11 cellular contexts compared by ENCODE assay signal in the genomic region with DNA sequence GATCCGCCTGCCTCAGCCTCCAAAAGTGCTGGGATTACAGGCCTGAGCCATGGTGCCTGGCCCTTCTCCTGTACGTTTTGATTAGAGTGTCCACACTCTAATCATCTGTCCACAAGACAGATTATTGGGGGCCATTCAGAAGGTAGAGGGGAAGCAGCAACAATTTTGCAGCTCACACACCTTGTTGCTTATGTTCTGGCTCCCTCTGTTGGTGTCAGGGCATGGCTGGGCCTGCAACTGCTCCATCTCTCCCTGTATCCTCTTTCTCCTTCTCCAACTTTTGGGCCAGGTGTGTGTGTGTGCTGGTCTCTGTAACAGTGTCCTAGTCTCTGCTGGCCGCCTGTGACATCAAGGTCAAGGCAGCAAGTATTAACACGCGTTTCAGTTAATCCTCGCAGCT.
DNase-seq lines count a peak whose midpoint lies in the region; FAIRE-seq and TF ChIP-seq lines count a peak whose summit lies in the region.
"Had no signal": no experiment of that assay in that cellular context is flagged by ENCODE, and none has a peak within 500 bp of the region (broad histone marks: within the 10 kb centered on the region; RNA-seq: fewer than 3 reads in every experiment).

No MANE protein-coding gene starts in this region.

- no peaks in the 10 kb centered on the region for H4K20me1 ChIP-seq in H1 (replicated peaks in 1 of 2; ENCODE audit: control insufficient read depth in 1 of 2, insufficient read depth in 2 of 2, low read length in 2 of 2)

- peak; percentile 6 for DNase-seq in activated naive CD4-positive, alpha-beta T cell treated with anti-CD3 and anti-CD28 coated beads for 36 hours
- DNase-seq in activated naive CD4-positive, alpha-beta T cell (lab: John Stamatoyannopoulos, UW): no peak
- peak; percentile 17 for DNase-seq in NB4 (ENCODE audit: low read depth)
- DNase-seq in H1 (ENCODE audit: low read depth in 1 of 2, low spot score in 2 of 2): no peak
- DNase-seq in testis: peak; percentile 24
- no peak for DNase-seq in stimulated activated CD4-positive, alpha-beta T cell treated with anti-CD3 and anti-CD28 coated beads, Interleukin-2, amount 100 ng/mL, for 48 hours
- DNase-seq in frontal cortex (ENCODE audit: low spot score in 2 of 2): no peak
- no peak for DNase-seq in activated CD4-positive, alpha-beta T cell treated with anti-CD3 and anti-CD28 coated beads, Interleukin-2, amount 50 U/mL, for 4 hours
- DNase-seq: activated CD4-positive, alpha-beta memory T cell treated with anti-CD3 and anti-CD28 coated beads, Interleukin-2, amount 10 ng/mL, durations not matched to agents 7 days and 5 days had no signal

- H2BK12ac ChIP-seq in H1 (ENCODE audit: low read depth, low read length): no peak overlapping the region

- no peaks in the 10 kb centered on the region for H3K27me3 Mint-ChIP-seq in activated naive CD4-positive, alpha-beta T cell treated with anti-CD3 and anti-CD28 coated beads for 36 hours (ENCODE audit: low read depth)
- H3K27me3 Mint-ChIP-seq: activated CD4-positive, alpha-beta memory T cell treated with anti-CD3 and anti-CD28 coated beads, Interleukin-2, amount 10 ng/mL, durations not matched to agents 7 days and 5 days had no signal

- H2BK5ac ChIP-seq in H1 (ENCODE audit: low read depth, low read length): no peak overlapping the region

- H3K14ac ChIP-seq in H1 (ENCODE audit: insufficient read length): no peak overlapping the region

- H3K4me1 Mint-ChIP-seq in activated naive CD4-positive, alpha-beta T cell treated with anti-CD3 and anti-CD28 coated beads for 36 hours (ENCODE audit: low read depth): no peaks in the 10 kb centered on the region
- H3K4me1 Mint-ChIP-seq: activated CD4-positive, alpha-beta memory T cell treated with anti-CD3 and anti-CD28 coated beads, Interleukin-2, amount 10 ng/mL, durations not matched to agents 7 days and 5 days had no signal

- no peaks in the 10 kb centered on the region for H3K79me1 ChIP-seq in H1 (ENCODE audit: low read depth, low read length)

- no peaks in the 10 kb centered on the region for H3K27me3 ChIP-seq in H1 (replicated peaks in 1 of 4; ENCODE audit: control insufficient read depth in 3 of 4, extremely low read depth in 1 of 4, insufficient read depth in 3 of 4, low read length in 3 of 4)
- no peaks in the 10 kb centered on the region for H3K27me3 ChIP-seq in testis
- H3K27me3 ChIP-seq: body of pancreas had no signal

- TF ChIP-seq CTCF in NB4 (IDR thresholded peaks at IDR 0.05; ENCODE audit: low read depth, low read length) (peak; percentile 33), H1 (IDR thresholded peaks at IDR 0.05; ENCODE audit: control extremely low read depth in 1 of 3, insufficient read depth in 1 of 3, low read depth in 1 of 3, low read length in 3 of 3) (peak; percentile 35 to 70 (median 59); a peak in 3 of 4 replicates), testis (IDR thresholded peaks at IDR 0.05) (peak in 1 of 3 experiments; percentile 26)

- H3K27ac ChIP-seq in H1 (ENCODE audit: low read depth, low read length): no peak overlapping the region
- no peak overlapping the region for H3K27ac ChIP-seq in testis
- H3K27ac ChIP-seq: body of pancreas had no signal

- H4K8ac ChIP-seq in H1 (ENCODE audit: extremely low read depth, insufficient read depth, low read length): no peak overlapping the region

- TF ChIP-seq EP300 in H1 (IDR thresholded peaks at IDR 0.05; ENCODE audit: borderline replicate concordance in 1 of 2, low read depth in 2 of 2, low read length in 2 of 2): no peak

- no peak overlapping the region for H3K4me3 Mint-ChIP-seq in activated naive CD4-positive, alpha-beta T cell treated with anti-CD3 and anti-CD28 coated beads for 36 hours
- H3K4me3 Mint-ChIP-seq: activated CD4-positive, alpha-beta memory T cell treated with anti-CD3 and anti-CD28 coated beads, Interleukin-2, amount 10 ng/mL, durations not matched to agents 7 days and 5 days had no signal

- H3K36me3 Mint-ChIP-seq in activated naive CD4-positive, alpha-beta T cell treated with anti-CD3 and anti-CD28 coated beads for 36 hours (ENCODE audit: low read depth): no peaks in the 10 kb centered on the region

- H2BK120ac ChIP-seq in H1 (replicated peaks; ENCODE audit: low read depth, low read length): no peak overlapping the region

- no peak overlapping the region for H2AFZ ChIP-seq in H1 (ENCODE audit: low read length)

- H3K36me3 ChIP-seq in H1 (ENCODE audit: control insufficient read depth in 2 of 4, insufficient read depth in 4 of 4, low read length in 3 of 4) (no peaks in the 10 kb centered on the region), testis (ENCODE audit: low read depth, missing control alignments) (no peaks in the 10 kb centered on the region)

- no peak overlapping the region for H3K27ac Mint-ChIP-seq in activated naive CD4-positive, alpha-beta T cell treated with anti-CD3 and anti-CD28 coated beads for 36 hours
- H3K27ac Mint-ChIP-seq: activated CD4-positive, alpha-beta memory T cell treated with anti-CD3 and anti-CD28 coated beads, Interleukin-2, amount 10 ng/mL, durations not matched to agents 7 days and 5 days had no signal

- H4K5ac ChIP-seq in H1 (ENCODE audit: insufficient read length, low read depth, low read length): no peak overlapping the region

- H2AK5ac ChIP-seq in H1 (ENCODE audit: low read depth, low read length): no peak overlapping the region

- H3K18ac ChIP-seq in H1 (ENCODE audit: extremely low read depth, low read length): no peak overlapping the region

- H3K9me3 ChIP-seq in H1 (ENCODE audit: insufficient read depth in 2 of 2, low read depth in 1 of 2, low read length in 1 of 2): no peaks in the 10 kb centered on the region
- no peaks in the 10 kb centered on the region for H3K9me3 ChIP-seq in testis
- H3K9me3 ChIP-seq: body of pancreas had no signal

- H3K79me2 ChIP-seq in H1 (ENCODE audit: control insufficient read depth in 1 of 2, insufficient read depth in 2 of 2, low read length in 2 of 2): no peaks in the 10 kb centered on the region

- no peak overlapping the region for H4K91ac ChIP-seq in H1 (replicated peaks; ENCODE audit: insufficient read length, low read length)

- H2BK20ac ChIP-seq in H1 (ENCODE audit: low read length): no peak overlapping the region

- POLR2A ChIA-PET in H1 (lab: Charles Lee; ENCODE audit: partially characterized antibody): no interaction called here

- WGBS in H1 (ENCODE audit: extremely low coverage in 1 of 2, insufficient coverage in 1 of 2, insufficient read length in 1 of 2, insufficient replicate concordance in 2 of 2, low coverage in 1 of 2, low lambda C conversion rate in 2 of 2, missing lambda C conversion rate in 1 of 2), 2 experiments: 51% methylated on average over 6 of the region's 6 CpGs; no CpG with 5 or more reads in 1 of the 2 experiments
- WGBS in testis, 2 donors: 75 to 77% methylated on average over 5 to 6 of the region's 6 CpGs

- no peak overlapping the region for H3K56ac ChIP-seq in H1 (replicated peaks; ENCODE audit: insufficient read length, low read depth, low read length)

- H3K4me1 ChIP-seq in H1 (replicated peaks in 1 of 4; ENCODE audit: control insufficient read depth in 3 of 4, insufficient read depth in 4 of 4, low read length in 3 of 4): no peaks in the 10 kb centered on the region
- H3K4me1 ChIP-seq in testis: no peaks in the 10 kb centered on the region
- H3K4me1 ChIP-seq: body of pancreas had no signal

- no peak overlapping the region for H3K4ac ChIP-seq in H1 (replicated peaks; ENCODE audit: insufficient read length, low read depth, low read length)

- no peak overlapping the region for H3K23ac ChIP-seq in H1 (ENCODE audit: insufficient read length)

- H3K4me2 ChIP-seq in H1 (ENCODE audit: insufficient read depth in 1 of 2, low read depth in 2 of 2, low read length in 2 of 2): no peak overlapping the region

- TF ChIP-seq RAD21 in H1 (IDR thresholded peaks at IDR 0.05 in 1 of 2, conservative IDR thresholded peaks at IDR 0.05 in 1 of 2; ENCODE audit: low read depth in 2 of 2, low read length in 2 of 2): peak; percentile 66 to 75

- FAIRE-seq in H1 (lab: Jason Lieb, UNC) (no peak), frontal cortex (lab: Jason Lieb, UNC) (no peak)
- FAIRE-seq: HTR-8/SVneo had no signal

- H3K9me3 Mint-ChIP-seq in activated naive CD4-positive, alpha-beta T cell treated with anti-CD3 and anti-CD28 coated beads for 36 hours: no peaks in the 10 kb centered on the region
- H3K9me3 Mint-ChIP-seq: activated CD4-positive, alpha-beta memory T cell treated with anti-CD3 and anti-CD28 coated beads, Interleukin-2, amount 10 ng/mL, durations not matched to agents 7 days and 5 days had no signal

- no peak overlapping the region for H2BK15ac ChIP-seq in H1 (ENCODE audit: low read length)

- no peak for TF ChIP-seq POLR2A in NB4 (IDR thresholded peaks at IDR 0.05; ENCODE audit: extremely low read depth, insufficient read length)
- TF ChIP-seq POLR2A in H1 (IDR thresholded peaks at IDR 0.05; ENCODE audit: control extremely low read depth in 1 of 2, low read depth in 2 of 2, low read length in 2 of 2): no peak
- no peak for TF ChIP-seq POLR2A in testis (IDR thresholded peaks at IDR 0.05)

- H3K4me3 ChIP-seq in NB4 (ENCODE audit: low read depth, low read length) (no peak overlapping the region), H1 (ENCODE audit: extremely low read depth in 1 of 4, insufficient read depth in 2 of 4, low read depth in 3 of 4, low read length in 4 of 4) (no peak overlapping the region), testis (no peak overlapping the region)
- H3K4me3 ChIP-seq: body of pancreas had no signal

- no peaks in the 10 kb centered on the region for H3K23me2 ChIP-seq in H1 (ENCODE audit: low read depth, low read length)

- CTCF ChIA-PET in activated naive CD4-positive, alpha-beta T cell treated with anti-CD3 and anti-CD28 coated beads for 36 hours (lab: Charles Lee): interaction anchor here (0.8 to 4.4 kb wide), 15 partner anchors 8 to 786 kb away, joined by 3 to 45 read pairs (median 4); no protein-coding TSS in a partner anchor
- CTCF ChIA-PET in H1 (lab: Charles Lee; ENCODE audit: partially characterized antibody): interaction anchor here (0.7 to 5.1 kb wide), 35 partner anchors 8 to 787 kb away, joined by 3 to 33 read pairs (median 6); a partner anchor contains a TSS

- intact Hi-C loops in activated naive CD4-positive, alpha-beta T cell treated with anti-CD3 and anti-CD28 coated beads for 36 hours (cut with micrococcal nuclease): loop anchor here (2.0 to 5.0 kb wide), 2 partner anchors 122 to 785 kb away; no protein-coding TSS in a partner anchor
- intact Hi-C loops in testis (cut with DNase I; ENCODE audit: low total_unique reads): no loop called here

- H3K9ac ChIP-seq in H1 (replicated peaks in 1 of 4; ENCODE audit: extremely low read depth in 1 of 4, low read depth in 3 of 4, low read length in 3 of 4): no peak overlapping the region

TF ChIP-seq in H1, 55 proteins besides CTCF, POLR2A, EP300 and RAD21:
- TF ChIP-seq GTF2F1 (IDR thresholded peaks at IDR 0.05; ENCODE audit: borderline replicate concordance, low read depth, low read length) (no peak), KDM1A (IDR thresholded peaks at IDR 0.05; ENCODE audit: borderline replicate concordance, low read length) (no peak), SAP30 (IDR thresholded peaks at IDR 0.05; ENCODE audit: insufficient read depth, insufficient replicate concordance, low read length) (no peak)

Comparison
In these comparisons a context has a peak if more than half of its experiments do, and no peak if none do; other contexts are left out.
1. DNase-seq: peak in activated naive CD4-positive, alpha-beta T cell treated with anti-CD3 and anti-CD28 coated beads for 36 hours (single experiment), NB4 (single experiment) and testis (single experiment); none in activated naive CD4-positive, alpha-beta T cell (0 of 4), H1 (0 of 2), stimulated activated CD4-positive, alpha-beta T cell treated with anti-CD3 and anti-CD28 coated beads, Interleukin-2, amount 100 ng/mL, for 48 hours (0 of 2), frontal cortex (0 of 2) and activated CD4-positive, alpha-beta T cell treated with anti-CD3 and anti-CD28 coated beads, Interleukin-2, amount 50 U/mL, for 4 hours (0 of 2).